In the genomic region with DNA sequence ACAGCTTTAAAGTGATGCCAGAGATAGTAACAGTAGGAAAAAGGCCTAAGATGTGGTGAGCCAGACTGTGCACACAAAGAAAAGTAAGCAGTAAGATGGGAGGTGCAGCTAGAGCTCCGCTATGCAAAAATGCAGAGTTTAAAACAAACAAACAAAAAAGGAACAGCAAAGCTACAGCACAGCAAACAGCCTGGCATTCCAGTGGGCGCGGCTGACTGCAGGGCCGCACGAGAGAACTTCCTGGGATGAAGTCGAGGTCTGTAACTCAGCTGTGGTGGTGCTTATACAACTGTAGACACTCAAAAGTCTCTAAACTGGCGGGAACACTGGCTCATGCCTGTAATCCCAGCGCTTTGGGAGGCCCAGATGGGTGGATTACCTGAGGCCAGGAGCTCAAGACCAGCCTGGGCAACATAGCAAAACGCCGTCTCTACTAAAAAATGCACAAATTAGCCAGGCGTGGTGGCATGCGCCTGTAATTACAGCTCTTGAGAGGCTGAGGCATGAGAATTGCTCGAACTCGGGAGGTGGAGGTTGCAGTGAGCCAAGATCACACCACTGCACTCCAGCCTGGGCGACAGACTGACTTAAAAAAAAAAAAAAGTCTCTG, we compare ENCODE assay signal across 1 cellular context.
TF ChIP-seq lines count a peak whose summit lies in the region.

No MANE protein-coding gene starts in this region.

TF ChIP-seq in HepG2, 621 proteins besides CTCF, POLR2A, EP300 and RAD21 (continued from another document):
- TF ChIP-seq, protein P1, sequence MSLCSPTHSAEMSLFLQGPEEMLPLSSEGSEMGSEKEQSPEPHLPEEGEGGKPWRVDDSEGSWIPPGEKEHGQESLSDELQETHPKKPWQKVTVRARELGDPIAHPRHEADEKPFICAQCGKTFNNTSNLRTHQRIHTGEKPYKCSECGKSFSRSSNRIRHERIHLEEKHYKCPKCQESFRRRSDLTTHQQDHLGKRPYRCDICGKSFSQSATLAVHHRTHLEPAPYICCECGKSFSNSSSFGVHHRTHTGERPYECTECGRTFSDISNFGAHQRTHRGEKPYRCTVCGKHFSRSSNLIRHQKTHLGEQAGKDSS (CRISPR knock-in tag; IDR thresholded peaks at IDR 0.05; ENCODE audit: borderline replicate concordance, low read depth) = no peak
- TF ChIP-seq, protein P2, sequence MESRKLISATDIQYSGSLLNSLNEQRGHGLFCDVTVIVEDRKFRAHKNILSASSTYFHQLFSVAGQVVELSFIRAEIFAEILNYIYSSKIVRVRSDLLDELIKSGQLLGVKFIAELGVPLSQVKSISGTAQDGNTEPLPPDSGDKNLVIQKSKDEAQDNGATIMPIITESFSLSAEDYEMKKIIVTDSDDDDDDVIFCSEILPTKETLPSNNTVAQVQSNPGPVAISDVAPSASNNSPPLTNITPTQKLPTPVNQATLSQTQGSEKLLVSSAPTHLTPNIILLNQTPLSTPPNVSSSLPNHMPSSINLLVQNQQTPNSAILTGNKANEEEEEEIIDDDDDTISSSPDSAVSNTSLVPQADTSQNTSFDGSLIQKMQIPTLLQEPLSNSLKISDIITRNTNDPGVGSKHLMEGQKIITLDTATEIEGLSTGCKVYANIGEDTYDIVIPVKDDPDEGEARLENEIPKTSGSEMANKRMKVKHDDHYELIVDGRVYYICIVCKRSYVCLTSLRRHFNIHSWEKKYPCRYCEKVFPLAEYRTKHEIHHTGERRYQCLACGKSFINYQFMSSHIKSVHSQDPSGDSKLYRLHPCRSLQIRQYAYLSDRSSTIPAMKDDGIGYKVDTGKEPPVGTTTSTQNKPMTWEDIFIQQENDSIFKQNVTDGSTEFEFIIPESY (CRISPR knock-in tag; IDR thresholded peaks at IDR 0.05) = peak; percentile 76
- no peak for TF ChIP-seq ZFP36 (IDR thresholded peaks at IDR 0.05; ENCODE audit: borderline replicate concordance, low read depth, low read length, partially characterized antibody)
- TF ChIP-seq REL (CRISPR knock-in tag; conservative IDR thresholded peaks at IDR 0.05) = no peak
- no peak for TF ChIP-seq ZEB1 (IDR thresholded peaks at IDR 0.05; ENCODE audit: insufficient replicate concordance, low read depth)
